Comparison of ENCODE assay signal across 20 cellular contexts in genomic region chr5:149319174-149319573, GRCh38. TPM values are rescaled to one million over a fixed set of nuclear protein-coding genes. Genes with fewer than 3 reads are reported as not detected.
DNase-seq lines count a peak whose midpoint lies in the region; ATAC-seq, FAIRE-seq and TF ChIP-seq lines count a peak whose summit lies in the region.
"Had no signal": no experiment of that assay in that cellular context is flagged by ENCODE, and none has a peak within 500 bp of the region (broad histone marks: within the 10 kb centered on the region; RNA-seq: fewer than 3 reads in every experiment).

No MANE protein-coding gene starts in this region.

- intact Hi-C loops in heart left ventricle (cut with DNase I) = loop anchor here in 9 of 10 donors (2.0 to 10.0 kb wide), 7 partner anchors 47 to 246 kb away; partner anchors contain the start of gene AFAP1L1 (in 1 of the 9)
- intact Hi-C loops in cardiac septum (cut with DNase I) = no loop called here

- no peak overlapping the region for H2AFZ ChIP-seq in astrocyte (ENCODE audit: low read depth, low read length)

- H3K4me3 Mint-ChIP-seq in astrocyte (ENCODE audit: unreplicated experiment) = no peak overlapping the region
- H3K4me3 Mint-ChIP-seq in mesothelial cell of epicardium = no peak overlapping the region
- no peak overlapping the region for H3K4me3 Mint-ChIP-seq in progenitor cell of endocrine pancreas (ENCODE audit: low read depth)
- H3K4me3 Mint-ChIP-seq: H9 had no signal

- no peaks in the 10 kb centered on the region for H3K79me2 ChIP-seq in astrocyte (ENCODE audit: insufficient read depth, low read length)

- no peaks in the 10 kb centered on the region for H4K20me1 ChIP-seq in astrocyte (ENCODE audit: insufficient read depth, low read length)
- H4K20me1 ChIP-seq: BLaER1 treated with 17β-estradiol and CSF1 and Interleukin-3, amounts not matched to agents 10 nM and 100 nM had no signal

- H3K4me1 Mint-ChIP-seq in astrocyte (ENCODE audit: low read depth, unreplicated experiment) (peaks cover 22% of the 10 kb centered on the region), mesothelial cell of epicardium (peaks cover 35% of the 10 kb centered on the region), progenitor cell of endocrine pancreas (ENCODE audit: low read depth) (peaks cover 10% of the 10 kb centered on the region)

- H3K27me3 Mint-ChIP-seq in astrocyte (ENCODE audit: low read depth, unreplicated experiment) = peaks cover 2% of the 10 kb centered on the region
- no peaks in the 10 kb centered on the region for H3K27me3 Mint-ChIP-seq in mesothelial cell of epicardium (ENCODE audit: low read depth)
- no peaks in the 10 kb centered on the region for H3K27me3 Mint-ChIP-seq in progenitor cell of endocrine pancreas

- TF ChIP-seq CTCF in heart left ventricle (IDR thresholded peaks at IDR 0.05) (no peak), astrocyte (IDR thresholded peaks at IDR 0.05; ENCODE audit: insufficient read depth, low read depth, low read length) (no peak), mesothelial cell of epicardium (IDR thresholded peaks at IDR 0.05; ENCODE audit: unreplicated experiment) (no peak), progenitor cell of endocrine pancreas (IDR thresholded peaks at IDR 0.05; ENCODE audit: unreplicated experiment) (no peak)

- H3K4me1 ChIP-seq in heart left ventricle = peaks cover 10 to 47% (median 21%) of the 10 kb centered on the region in 12 donors
- peaks cover 10% of the 10 kb centered on the region for H3K4me1 ChIP-seq in astrocyte (ENCODE audit: insufficient read depth, low read length)
- peaks cover 15% of the 10 kb centered on the region for H3K4me1 ChIP-seq in rectal smooth muscle tissue (ENCODE audit: control insufficient read depth, insufficient read depth, low read length)

- H3K4me3 ChIP-seq in heart left ventricle (no peak overlapping the region), astrocyte (ENCODE audit: insufficient read depth, low read depth, low read length) (no peak overlapping the region), rectal smooth muscle tissue (ENCODE audit: low read length) (no peak overlapping the region)
- H3K4me3 ChIP-seq: BLaER1 treated with 17β-estradiol and CSF1 and Interleukin-3, amounts not matched to agents 10 nM and 100 nM had no signal

- FAIRE-seq in astrocyte (lab: Jason Lieb, UNC) = no peak
- FAIRE-seq: G401.6, GM12891 had no signal

- no peak overlapping the region for H3K4me2 ChIP-seq in astrocyte (ENCODE audit: low read length)
- H3K4me2 ChIP-seq: BLaER1 treated with 17β-estradiol and CSF1 and Interleukin-3, amounts not matched to agents 10 nM and 100 nM had no signal

- no peak overlapping the region for H3K9ac ChIP-seq in astrocyte (ENCODE audit: low read length)
- no peak overlapping the region for H3K9ac ChIP-seq in rectal smooth muscle tissue (ENCODE audit: low read length)
- H3K9ac ChIP-seq: BLaER1 treated with 17β-estradiol and CSF1 and Interleukin-3, amounts not matched to agents 10 nM and 100 nM had no signal

- 89 to 95% (median 92%) methylated on average over 3 of the region's 3 CpGs for WGBS in heart left ventricle, 4 donors

- H3K9me3 Mint-ChIP-seq in astrocyte (ENCODE audit: unreplicated experiment) (no peaks in the 10 kb centered on the region), mesothelial cell of epicardium (no peaks in the 10 kb centered on the region), progenitor cell of endocrine pancreas (ENCODE audit: low read depth) (no peaks in the 10 kb centered on the region)
- H3K9me3 Mint-ChIP-seq: CD4-positive, CD25-positive, alpha-beta regulatory T cell; H9 had no signal

- H3K36me3 Mint-ChIP-seq in astrocyte (ENCODE audit: low read depth, unreplicated experiment) (peaks cover 2% of the 10 kb centered on the region), mesothelial cell of epicardium (no peaks in the 10 kb centered on the region), progenitor cell of endocrine pancreas (ENCODE audit: insufficient read depth) (no peaks in the 10 kb centered on the region)
- H3K36me3 Mint-ChIP-seq: CD4-positive, CD25-positive, alpha-beta regulatory T cell had no signal

- H3K27ac ChIP-seq in heart left ventricle = peak overlapping the region; percentile 1 to 82 (median 22)
- no peak overlapping the region for H3K27ac ChIP-seq in astrocyte (ENCODE audit: low read depth, low read length)
- peak overlapping the region; percentile 44 for H3K27ac ChIP-seq in rectal smooth muscle tissue (ENCODE audit: low read depth, low read length)
- H3K27ac ChIP-seq: 22Rv1; BLaER1 treated with 17β-estradiol and CSF1 and Interleukin-3, amounts not matched to agents 10 nM and 100 nM had no signal

- DNase-seq in heart left ventricle (no peak), cardiac septum (ENCODE audit: low spot score) (no peak), astrocyte (ENCODE audit: low read depth) (no peak), mesothelial cell of epicardium (ENCODE audit: low spot score in 2 of 2, unreplicated experiment in 2 of 2) (no peak), progenitor cell of endocrine pancreas (ENCODE audit: low spot score, unreplicated experiment) (no peak), DMS153 (lab: John Stamatoyannopoulos, UW) (no peak)
- DNase-seq: ACHN; Calu3; CD4-positive, CD25-positive, alpha-beta regulatory T cell; DMS79 treated with DMSO at 0.1 percent for 48 hours; EL; GOT3; H9 had no signal

- H3K27me3 ChIP-seq in heart left ventricle = no peaks in the 10 kb centered on the region
- no peaks in the 10 kb centered on the region for H3K27me3 ChIP-seq in astrocyte (ENCODE audit: insufficient read depth, low read length)
- H3K27me3 ChIP-seq in rectal smooth muscle tissue (ENCODE audit: control insufficient read depth, insufficient read depth, low read length) = no peaks in the 10 kb centered on the region
- H3K27me3 ChIP-seq: BLaER1 treated with 17β-estradiol and CSF1 and Interleukin-3, amounts not matched to agents 10 nM and 100 nM had no signal

- ATAC-seq in heart left ventricle (no peak), HG02938 (IDR thresholded peaks at IDR 0.05; ENCODE audit: unreplicated experiment) (no peak)

- H3K9me3 ChIP-seq in heart left ventricle (no peaks in the 10 kb centered on the region), astrocyte (ENCODE audit: insufficient read depth, low read depth, low read length) (no peaks in the 10 kb centered on the region)

- no peak for TF ChIP-seq POLR2A in heart left ventricle (IDR thresholded peaks at IDR 0.05)

- H3K27ac Mint-ChIP-seq in astrocyte (ENCODE audit: unreplicated experiment) = peak overlapping the region; percentile 62
- peak overlapping the region; percentile 21 for H3K27ac Mint-ChIP-seq in mesothelial cell of epicardium
- no peak overlapping the region for H3K27ac Mint-ChIP-seq in progenitor cell of endocrine pancreas
- H3K27ac Mint-ChIP-seq: H9 had no signal

- H3K36me3 ChIP-seq in heart left ventricle (peaks cover 0 to 96% (median 32%) of the 10 kb centered on the region in 9 donors), astrocyte (ENCODE audit: insufficient read depth, low read length) (no peaks in the 10 kb centered on the region), rectal smooth muscle tissue (ENCODE audit: control insufficient read depth, insufficient read depth, low read length) (no peaks in the 10 kb centered on the region)

RNA-seq across cellular contexts. Expression of gene GRPEL2, which starts 26.1 kb away (rescaled TPM):
- total RNA-seq in heart left ventricle (10 to 100 TPM in 5 of 9 donors, 1 to 10 TPM in 4; 6.7 to 14.0 (median 10.2) TPM), cardiac septum (11.0 TPM), astrocyte (26.0 and 30.0 TPM in 2 replicates), mesothelial cell of epicardium (13.9 to 15.4 TPM (median 14.9 TPM) in 3 replicates), progenitor cell of endocrine pancreas (17.6 and 20.2 TPM in 2 replicates)
- polyA plus RNA-seq in heart left ventricle = 1 to 10 TPM; 5.1 to 6.8 TPM

RNA-seq across cellular contexts. Expression of gene PCYOX1L, which starts 38.7 kb away (rescaled TPM):
- 1 to 10 TPM; 2.3 to 6.8 (median 3.7) TPM for total RNA-seq in heart left ventricle
- polyA plus RNA-seq in heart left ventricle = 1 to 10 TPM; 2.3 to 6.5 TPM
- 4.3 TPM for total RNA-seq in cardiac septum
- 16.6 and 21.8 TPM in 2 replicates for total RNA-seq in astrocyte
- 23.2 to 23.6 TPM (median 23.5 TPM) in 3 replicates for total RNA-seq in mesothelial cell of epicardium
- total RNA-seq in progenitor cell of endocrine pancreas = 18.6 and 20.6 TPM in 2 replicates

RNA-seq across cellular contexts. Expression of gene AFAP1L1, which starts 47.5 kb away (rescaled TPM):
- total RNA-seq in heart left ventricle = 10 to 100 TPM; 30.4 to 57.7 (median 45.0) TPM
- polyA plus RNA-seq in heart left ventricle = 10 to 100 TPM; 32.2 to 49.5 TPM
- 55.2 TPM for total RNA-seq in cardiac septum
- 7.6 and 8.3 TPM in 2 replicates for total RNA-seq in astrocyte
- 0.22 to 0.63 TPM (median 0.36 TPM) in 3 replicates for total RNA-seq in mesothelial cell of epicardium
- 0.69 and 0.78 TPM in 2 replicates for total RNA-seq in progenitor cell of endocrine pancreas
- total RNA-seq: CD4-positive, CD25-positive, alpha-beta regulatory T cell had no signal

RNA-seq across cellular contexts. Expression of gene IL17B, which starts 59.9 kb away (rescaled TPM):
- under 1 TPM in 2 of 9 donors, not detected in 7; 0.35 to 0.42 TPM for total RNA-seq in heart left ventricle
- under 1 TPM in 1 of 2 donors, not detected in 1; 0.33 TPM for polyA plus RNA-seq in heart left ventricle
- not detected for total RNA-seq in cardiac septum
- total RNA-seq in astrocyte = 0.54 and 0.60 TPM in 2 replicates
- 0.34 TPM in 1 of 3 replicates, not detected in the others for total RNA-seq in mesothelial cell of epicardium
- not detected in 2 replicates for total RNA-seq in progenitor cell of endocrine pancreas
- total RNA-seq: Calu3; CD4-positive, CD25-positive, alpha-beta regulatory T cell; H9; HT1080 had no signal
- polyA plus RNA-seq: CD4-positive, CD25-positive, alpha-beta regulatory T cell had no signal
